In the genomic region with DNA sequence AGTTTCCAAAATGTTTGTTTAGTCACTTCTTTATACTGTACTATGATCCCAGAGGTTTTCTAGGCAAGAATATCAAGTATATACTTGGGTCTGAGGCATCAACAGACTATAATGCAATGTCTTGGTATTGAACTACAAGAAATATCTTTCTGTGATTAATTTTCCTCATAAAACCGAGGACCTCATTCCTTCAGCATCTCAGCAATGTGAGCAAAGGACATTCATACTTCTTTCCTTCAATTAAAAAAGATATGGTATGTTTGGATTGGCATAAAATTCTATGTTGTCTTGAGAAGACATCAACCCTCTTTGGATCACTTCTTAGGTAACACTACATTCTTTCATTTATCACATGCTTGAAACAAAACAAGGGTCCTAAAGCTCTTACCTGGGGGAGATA, we compare ENCODE assay signal across 22 cellular contexts.
"Had no signal": no experiment of that assay in that cellular context is flagged by ENCODE, and none has a peak within 500 bp of the region (broad histone marks: within the 10 kb centered on the region; RNA-seq: fewer than 3 reads in every experiment).

No MANE protein-coding gene starts in this region.

- H3K27ac Mint-ChIP-seq: activated CD4-positive, alpha-beta memory T cell treated with anti-CD3 and anti-CD28 coated beads, Interleukin-2, amount 10 ng/mL, durations not matched to agents 7 days and 5 days; activated naive CD8-positive, alpha-beta T cell treated with anti-CD3 and anti-CD28 coated beads, Interleukin-2, amount 10 ng/mL, durations not matched to agents 7 days and 5 days; activated T-cell treated with anti-CD3 and anti-CD28 coated beads, Interleukin-2, amount 50 U/mL, for 72 hours; activated T-helper 2 cell treated with anti-CD3 and anti-CD28 coated beads, Interferon-gamma antibody, Interleukin-2, Interleukin-4, amounts not matched to agents 10 μg/mL and 5 μg/mL and 100 μg/mL, durations not matched to agents 14 hours and 24 hours and 36 hours; brain had no signal

- DNase-seq: activated CD4-positive, alpha-beta memory T cell treated with anti-CD3 and anti-CD28 coated beads, Interleukin-2, amount 10 ng/mL, durations not matched to agents 7 days and 5 days; activated CD4-positive, alpha-beta T cell treated with anti-CD3 and anti-CD28 coated beads, Interleukin-2, amount 50 U/mL, for 1 hour; activated CD4-positive, CD25-positive, alpha-beta regulatory T cell; activated CD8-positive, alpha-beta memory T cell treated with anti-CD3 and anti-CD28 coated beads, Interleukin-2, amount 50 U/mL, for 4 hours; activated naive CD4-positive, alpha-beta T cell treated with anti-CD3 and anti-CD28 coated beads, Interleukin-2, amount 50 U/mL, for 16 hours; activated naive CD8-positive, alpha-beta T cell treated with anti-CD3 and anti-CD28 coated beads, Interleukin-2, amount 10 ng/mL, durations not matched to agents 7 days and 5 days; activated T-cell treated with anti-CD3 and anti-CD28 coated beads, Interleukin-2, amount 50 U/mL, for 72 hours; aorta; KG1; NCI-H1048; NCI-H1930; NCI-H2107; NCI-H2171 treated with DMSO at 0.1 percent for 48 hours; NCI-H226; NCI-H526; NCI-H774; SIG-M5; T-helper 1 cell had no signal

- H3K4me3 Mint-ChIP-seq: activated CD4-positive, alpha-beta memory T cell treated with anti-CD3 and anti-CD28 coated beads, Interleukin-2, amount 10 ng/mL, durations not matched to agents 7 days and 5 days; activated naive CD8-positive, alpha-beta T cell treated with anti-CD3 and anti-CD28 coated beads, Interleukin-2, amount 10 ng/mL, durations not matched to agents 7 days and 5 days; activated T-cell treated with anti-CD3 and anti-CD28 coated beads, Interleukin-2, amount 50 U/mL, for 72 hours; brain; central memory CD8-positive, alpha-beta T cell had no signal

- H3K4me1 Mint-ChIP-seq: activated CD4-positive, alpha-beta memory T cell treated with anti-CD3 and anti-CD28 coated beads, Interleukin-2, amount 10 ng/mL, durations not matched to agents 7 days and 5 days; activated naive CD8-positive, alpha-beta T cell treated with anti-CD3 and anti-CD28 coated beads, Interleukin-2, amount 10 ng/mL, durations not matched to agents 7 days and 5 days; central memory CD8-positive, alpha-beta T cell had no signal

- H3K9me3 Mint-ChIP-seq: activated CD4-positive, alpha-beta memory T cell treated with anti-CD3 and anti-CD28 coated beads, Interleukin-2, amount 10 ng/mL, durations not matched to agents 7 days and 5 days; activated T-helper 2 cell treated with anti-CD3 and anti-CD28 coated beads, Interferon-gamma antibody, Interleukin-2, Interleukin-4, amounts not matched to agents 10 μg/mL and 5 μg/mL and 100 μg/mL, durations not matched to agents 14 hours and 24 hours and 36 hours had no signal

- H3K36me3 Mint-ChIP-seq: activated naive CD8-positive, alpha-beta T cell treated with anti-CD3 and anti-CD28 coated beads, Interleukin-2, amount 10 ng/mL, durations not matched to agents 7 days and 5 days had no signal

- H3K27me3 Mint-ChIP-seq: activated CD4-positive, alpha-beta memory T cell treated with anti-CD3 and anti-CD28 coated beads, Interleukin-2, amount 10 ng/mL, durations not matched to agents 7 days and 5 days; activated naive CD8-positive, alpha-beta T cell treated with anti-CD3 and anti-CD28 coated beads, Interleukin-2, amount 10 ng/mL, durations not matched to agents 7 days and 5 days; brain; central memory CD8-positive, alpha-beta T cell had no signal

- H3K27ac ChIP-seq: VCaP had no signal
